Comparison of ENCODE assay signal across 17 cellular contexts in genomic region chr14:51600658-51601057, GRCh38. TPM values are rescaled to one million over a fixed set of nuclear protein-coding genes. Genes with fewer than 3 reads are reported as not detected.
A peak's percentile ranks its signal among the peaks of the same experiment; 100 is the strongest.
DNase-seq lines count a peak whose midpoint lies in the region; ATAC-seq and TF ChIP-seq lines count a peak whose summit lies in the region.
"Had no signal": no experiment of that assay in that cellular context is flagged by ENCODE, and none has a peak within 500 bp of the region (broad histone marks: within the 10 kb centered on the region; RNA-seq: fewer than 3 reads in every experiment).

No MANE protein-coding gene starts in this region.

- H2AFZ ChIP-seq in IMR-90 (replicated peaks; ENCODE audit: low read length, poor library complexity) = no peak overlapping the region
- no peak overlapping the region for H2AFZ ChIP-seq in smooth muscle cell (ENCODE audit: low read depth)

- POLR2A ChIA-PET in IMR-90 (lab: Charles Lee; ENCODE audit: unreplicated experiment) = no interaction called here

- H3K14ac ChIP-seq in IMR-90 (replicated peaks; ENCODE audit: low read depth, low read length) = peak overlapping the region; percentile 10; the same call in 1 of the 2 replicates

- H3K9me3 ChIP-seq in IMR-90 (ENCODE audit: control insufficient read depth, insufficient read depth, low read length) (no peaks in the 10 kb centered on the region), smooth muscle cell (replicated peaks; ENCODE audit: low read depth) (no peaks in the 10 kb centered on the region)
- H3K9me3 ChIP-seq: BE2C had no signal

- H2BK15ac ChIP-seq in IMR-90 (ENCODE audit: low read depth, low read length) = peak overlapping the region; percentile 58; the same call in 1 of the 3 replicates
- no peak overlapping the region for H2BK15ac ChIP-seq in mesendoderm (replicated peaks; ENCODE audit: low read depth)

- dilution Hi-C loops in IMR-90 (cut with HindIII; ENCODE audit: low sequenced_read_pairs, unreplicated experiment) = no loop called here

- no peaks in the 10 kb centered on the region for H3K79me2 ChIP-seq in mesendoderm (ENCODE audit: control insufficient read depth, insufficient read depth, low read length)
- no peaks in the 10 kb centered on the region for H3K79me2 ChIP-seq in smooth muscle cell (ENCODE audit: low read depth)

- H2BK120ac ChIP-seq in IMR-90 (ENCODE audit: low read depth, low read length) (peak overlapping the region; percentile 50; the same call in 1 of the 2 replicates), mesendoderm (ENCODE audit: low read depth, low read length) (no peak overlapping the region)

- H3K79me1 ChIP-seq in IMR-90 (ENCODE audit: low read depth in 1 of 2, low read length in 2 of 2) (peaks cover 4 to 41% of the 10 kb centered on the region in 2 experiments), mesendoderm (ENCODE audit: low read length) (no peaks in the 10 kb centered on the region)

- ATAC-seq in IMR-90 (ENCODE audit: low read depth) (no peak), GM19023 (IDR thresholded peaks at IDR 0.05; ENCODE audit: unreplicated experiment) (no peak), GM18909 (IDR thresholded peaks at IDR 0.05; ENCODE audit: poor library complexity, unreplicated experiment) (no peak)

- H4K5ac ChIP-seq in IMR-90 (ENCODE audit: low read depth, low read length) (peak overlapping the region; percentile 18; the same call in 1 of the 2 replicates), mesendoderm (ENCODE audit: low read length) (no peak overlapping the region)

- no peaks in the 10 kb centered on the region for H4K20me1 ChIP-seq in IMR-90 (ENCODE audit: insufficient read depth, low read length)
- H4K20me1 ChIP-seq in smooth muscle cell (ENCODE audit: low read depth) = no peaks in the 10 kb centered on the region

- DNase-seq in AG10803 (ENCODE audit: low read depth) = peak; percentile 31
- no peak for DNase-seq in IMR-90
- DNase-seq in mesendoderm = no peak
- no peak for DNase-seq in smooth muscle cell (lab: John Stamatoyannopoulos, UW; ENCODE audit: unreplicated experiment)
- no peak for DNase-seq in putamen (ENCODE audit: low spot score)
- no peak for DNase-seq in SKM-1 (lab: John Stamatoyannopoulos, UW; ENCODE audit: unreplicated experiment)
- DNase-seq: 8988T; ACHN; BE2C; CD4-positive, alpha-beta memory T cell; DMS153; DMS79 treated with DMSO at 0.1 percent for 48 hours; EL; H7 had no signal

- CTCF ChIA-PET in IMR-90 (lab: Yijun Ruan, JAX) = interaction anchor here (0.6 kb wide), 1 partner anchor 21 kb away, joined by 4 read pairs; no protein-coding TSS in a partner anchor

- no peak overlapping the region for H3K4me2 ChIP-seq in IMR-90 (ENCODE audit: low read depth, low read length)
- H3K4me2 ChIP-seq in mesendoderm (ENCODE audit: low read length) = no peak overlapping the region
- H3K4me2 ChIP-seq in smooth muscle cell = no peak overlapping the region

- in situ Hi-C loops in IMR-90 (cut with MboI; ENCODE audit: low sequenced_read_pairs) = no loop called here

- H3K9me1 ChIP-seq in IMR-90 (ENCODE audit: insufficient read depth, low read length) = peaks cover 23% of the 10 kb centered on the region

- H3K27ac ChIP-seq in IMR-90 (ENCODE audit: insufficient read depth, low read length) (no peak overlapping the region), mesendoderm (ENCODE audit: low read depth, low read length) (no peak overlapping the region), smooth muscle cell (ENCODE audit: low read depth) (peak overlapping the region; percentile 42)
- H3K27ac ChIP-seq: C4-2B had no signal

- H2BK5ac ChIP-seq in IMR-90 (ENCODE audit: low read depth, low read length, poor library complexity, severe bottlenecking) = no peak overlapping the region
- H2BK5ac ChIP-seq in mesendoderm (ENCODE audit: low read length) = no peak overlapping the region

- H3K9ac ChIP-seq in IMR-90 (ENCODE audit: low read depth, low read length) (no peak overlapping the region), mesendoderm (ENCODE audit: low read length) (no peak overlapping the region), smooth muscle cell (ENCODE audit: low read depth) (no peak overlapping the region)

- H3K56ac ChIP-seq in IMR-90 (ENCODE audit: extremely low read depth, insufficient read depth, low read length) (no peak overlapping the region), mesendoderm (ENCODE audit: low read length) (no peak overlapping the region)

- no peak overlapping the region for H3K4me3 ChIP-seq in AG10803 (ENCODE audit: low read length)
- H3K4me3 ChIP-seq in IMR-90 (ENCODE audit: insufficient read depth, low read depth, low read length) = no peak overlapping the region
- H3K4me3 ChIP-seq in mesendoderm (ENCODE audit: low read length) = no peak overlapping the region
- no peak overlapping the region for H3K4me3 ChIP-seq in smooth muscle cell

- H3K27me3 ChIP-seq in IMR-90 (ENCODE audit: control insufficient read depth, insufficient read depth, low read length) (no peaks in the 10 kb centered on the region), mesendoderm (ENCODE audit: insufficient read depth, low read length, poor library complexity) (no peaks in the 10 kb centered on the region), smooth muscle cell (ENCODE audit: low read depth) (no peaks in the 10 kb centered on the region)
- H3K27me3 ChIP-seq: BE2C had no signal

- H2AK5ac ChIP-seq in IMR-90 (ENCODE audit: low read depth, low read length) = peak overlapping the region; percentile 71; the same call in 1 of the 2 replicates
- no peak overlapping the region for H2AK5ac ChIP-seq in mesendoderm (ENCODE audit: low read length)

- H2AK9ac ChIP-seq in IMR-90 (replicated peaks; ENCODE audit: low read depth, low read length, poor library complexity) = no peak overlapping the region

- no CpG with 5 or more reads among the region's 1 CpG for WGBS in IMR-90 (ENCODE audit: extremely low coverage in 2 of 2, insufficient read length in 1 of 2), 2 experiments
- no CpG with 5 or more reads among the region's 1 CpG for whole genome bisulfite sequencing in mesendoderm (ENCODE audit: extremely low coverage, insufficient coverage, low lambda C conversion rate)
- 48% methylated on average over 1 of the region's 1 CpG for WGBS in smooth muscle cell (ENCODE audit: low lambda C conversion rate)

- H3F3A ChIP-seq in smooth muscle cell (ENCODE audit: low read depth) = peaks cover 13% of the 10 kb centered on the region

- TF ChIP-seq POLR2A in IMR-90 (IDR thresholded peaks at IDR 0.05; ENCODE audit: low read depth, low read length) = no peak

- no TSS peak for BruUV-seq in IMR-90 (replicated peaks; lab: Mats Ljungman, UMichigan)

- TF ChIP-seq RAD21 in IMR-90 (IDR thresholded peaks at IDR 0.05; ENCODE audit: low read length) = no peak

- H3K18ac ChIP-seq in IMR-90 (ENCODE audit: low read depth, low read length) = peak overlapping the region; percentile 42; the same call in 1 of the 2 replicates
- no peak overlapping the region for H3K18ac ChIP-seq in mesendoderm (ENCODE audit: low read length)

- peaks cover 18% of the 10 kb centered on the region for H3K4me1 ChIP-seq in IMR-90 (ENCODE audit: control insufficient read depth, insufficient read depth, low read length)
- no peaks in the 10 kb centered on the region for H3K4me1 ChIP-seq in mesendoderm (ENCODE audit: control insufficient read depth, low read depth, low read length)
- peaks cover 11% of the 10 kb centered on the region for H3K4me1 ChIP-seq in smooth muscle cell (ENCODE audit: low read depth)
- H3K4me1 ChIP-seq: BE2C had no signal

- H3K4ac ChIP-seq in IMR-90 (ENCODE audit: low read depth, low read length) (peak overlapping the region; percentile 51), mesendoderm (ENCODE audit: low read depth, low read length) (peak overlapping the region; percentile 31)

- peak overlapping the region; percentile 64; the same call in 1 of the 2 replicates for H4K91ac ChIP-seq in IMR-90 (ENCODE audit: insufficient read depth, low read depth, low read length)

- H3K36me3 ChIP-seq in IMR-90 (ENCODE audit: control insufficient read depth, insufficient read depth, low read length) (no peaks in the 10 kb centered on the region), mesendoderm (ENCODE audit: control insufficient read depth, insufficient read depth, low read length) (no peaks in the 10 kb centered on the region), smooth muscle cell (ENCODE audit: low read depth) (no peaks in the 10 kb centered on the region)
- H3K36me3 ChIP-seq: BE2C had no signal

- intact Hi-C loops in IMR-90 (cut with micrococcal nuclease) = no loop called here

- H2BK20ac ChIP-seq in IMR-90 (ENCODE audit: low read depth, low read length) = peak overlapping the region; percentile 75

- H3K23ac ChIP-seq in IMR-90 (ENCODE audit: low read depth, low read length) (peak overlapping the region; percentile 39; the same call in 1 of the 2 replicates), mesendoderm (ENCODE audit: low read length) (no peak overlapping the region)

- H4K8ac ChIP-seq in IMR-90 (ENCODE audit: low read depth in 2 of 2, low read length in 2 of 2) (no peak overlapping the region; a peak in 1 of 4 replicates), mesendoderm (ENCODE audit: low read depth, low read length) (no peak overlapping the region)

- TF ChIP-seq CTCF in AG10803 (conservative IDR thresholded peaks at IDR 0.05; ENCODE audit: low read length) = no peak
- TF ChIP-seq CTCF in IMR-90 (conservative IDR thresholded peaks at IDR 0.05; ENCODE audit: low read depth, low read length) = no peak
- no peak for TF ChIP-seq CTCF in smooth muscle cell (IDR thresholded peaks at IDR 0.05; ENCODE audit: borderline replicate concordance, insufficient read depth, poor library complexity, severe bottlenecking)

TF ChIP-seq in IMR-90, 13 proteins besides CTCF, POLR2A, EP300 and RAD21 (continues in another document):
- TF ChIP-seq MXI1 (IDR thresholded peaks at IDR 0.05; ENCODE audit: borderline replicate concordance, low read depth, low read length) (no peak), MAFK (IDR thresholded peaks at IDR 0.05; ENCODE audit: low read depth, low read length) (no peak), MAZ (IDR thresholded peaks at IDR 0.05; ENCODE audit: borderline replicate concordance, low read depth, low read length) (no peak), FOS (IDR thresholded peaks at IDR 0.05; ENCODE audit: low read depth, low read length) (no peak), NFE2L2 (IDR thresholded peaks at IDR 0.05; ENCODE audit: low read depth, low read length) (no peak), SMC3 (IDR thresholded peaks at IDR 0.05; ENCODE audit: low read depth, low read length) (no peak)

RNA-seq across cellular contexts. Expression of gene FRMD6, which starts 51.1 kb away (rescaled TPM):
- total RNA-seq in IMR-90 (2012; rRNA removed) (620 and 682 TPM in 2 replicates), smooth muscle cell (564 and 578 TPM in 2 replicates)
- polyA plus RNA-seq in IMR-90 (2012; rRNA removed) (243 and 244 TPM in 2 replicates), smooth muscle cell (197 and 254 TPM in 2 replicates)
- 129 and 270 TPM in 2 replicates for polyA plus RNA-seq in IMR-90 (2012; cell fraction: cytosol; rRNA removed)
- polyA plus RNA-seq in IMR-90 (2012; cell fraction: nucleus; rRNA removed; ENCODE audit: low replicate concordance) = 287 and 382 TPM in 2 replicates
- polyA plus RNA-seq in mesendoderm (2013, experiment 1 of 2) = 19.1 TPM
- 18.6 TPM for polyA plus RNA-seq in mesendoderm (2013, experiment 2 of 2)
